Comparison of ENCODE assay signal across 9 cellular contexts in genomic region chr1:27348861-27349783, GRCh38. TPM values are rescaled to one million over a fixed set of nuclear protein-coding genes. Genes with fewer than 3 reads are reported as not detected.
DNase-seq lines count a peak whose midpoint lies in the region; ATAC-seq and TF ChIP-seq lines count a peak whose summit lies in the region.
"Had no signal": no experiment of that assay in that cellular context is flagged by ENCODE, and none has a peak within 500 bp of the region (broad histone marks: within the 10 kb centered on the region; RNA-seq: fewer than 3 reads in every experiment).

No MANE protein-coding gene starts in this region.

- H3K4me1 ChIP-seq in OCI-LY1 (ENCODE audit: insufficient read depth, low read length, severe bottlenecking) (peaks cover 7% of the 10 kb centered on the region), thymus (ENCODE audit: control insufficient read depth, insufficient read depth, low read length) (peaks cover 5% of the 10 kb centered on the region)

- H3K9ac ChIP-seq in OCI-LY1 (ENCODE audit: low read length): peak overlapping the region; percentile 64; the same call in 1 of the 2 replicates

- ATAC-seq in left lobe of liver: peak; percentile 69
- no peak for ATAC-seq in HG03521 (IDR thresholded peaks at IDR 0.05; ENCODE audit: unreplicated experiment)

- no peaks in the 10 kb centered on the region for H3K79me2 ChIP-seq in OCI-LY1 (ENCODE audit: insufficient read depth, low read length)

- no peak for TF ChIP-seq CTCF in OCI-LY1 (IDR thresholded peaks at IDR 0.05; ENCODE audit: low read length)

- DNase-seq in stimulated activated naive CD4-positive, alpha-beta T cell (lab: John Stamatoyannopoulos, UW): peak in 4 of 6 experiments; percentile 19 to 44 (median 26)
- no peak for DNase-seq in stimulated activated naive CD4-positive, alpha-beta T cell treated with Interleukin-2 at 50 U/mL for 16 hours (lab: John Stamatoyannopoulos, UW)
- peak; percentile 76 for DNase-seq in cerebellum (ENCODE audit: low spot score)
- DNase-seq in left lobe of liver (ENCODE audit: low spot score): no peak
- no peak for DNase-seq in MV-4-11 (lab: John Stamatoyannopoulos, UW)

- H3K9me3 ChIP-seq in OCI-LY1 (ENCODE audit: low read length): no peaks in the 10 kb centered on the region
- H3K9me3 ChIP-seq in thymus (ENCODE audit: control insufficient read depth): no peaks in the 10 kb centered on the region
- H3K9me3 ChIP-seq: adrenal gland had no signal

- H3F3A ChIP-seq in OCI-LY1 (ENCODE audit: insufficient read depth, low read length): no peaks in the 10 kb centered on the region

- peak overlapping the region; percentile 77 for H3K4me2 ChIP-seq in OCI-LY1 (ENCODE audit: low read length)

- no peaks in the 10 kb centered on the region for H3K9me2 ChIP-seq in OCI-LY1 (ENCODE audit: low read depth, low read length)

- no peaks in the 10 kb centered on the region for H4K20me1 ChIP-seq in OCI-LY1 (ENCODE audit: insufficient read depth, low read length)

- H3K27ac ChIP-seq in OCI-LY1 (ENCODE audit: low read depth, low read length, poor library complexity, severe bottlenecking) (no peak overlapping the region), thymus (ENCODE audit: low read depth) (no peak overlapping the region)
- H3K27ac ChIP-seq: adrenal gland had no signal

- WGBS in thymus: 59% methylated on average over 51 of the region's 51 CpGs

- H3K4me3 ChIP-seq in OCI-LY1 (ENCODE audit: low read depth, low read length, poor library complexity, severe bottlenecking) (peak overlapping the region; percentile 57), thymus (ENCODE audit: low read length) (peak overlapping the region; percentile 35)

- H3K36me3 ChIP-seq in OCI-LY1 (ENCODE audit: insufficient read depth, low read length): no peaks in the 10 kb centered on the region
- H3K36me3 ChIP-seq in thymus (ENCODE audit: control insufficient read depth, insufficient read depth): peaks cover 33% of the 10 kb centered on the region

- H2AFZ ChIP-seq in OCI-LY1 (ENCODE audit: low read length): 0 out of 2 replicates have a peak overlapping the region, but pooled peaks have one; percentile 12

- H3K27me3 ChIP-seq in OCI-LY1 (ENCODE audit: insufficient read depth, low read length): no peaks in the 10 kb centered on the region
- no peaks in the 10 kb centered on the region for H3K27me3 ChIP-seq in thymus (ENCODE audit: control insufficient read depth, insufficient read depth)

RNA-seq across cellular contexts. Expression of gene SYTL1, which starts 7.3 kb away (rescaled TPM):
- total RNA-seq in cerebellum: 0.36 TPM
- total RNA-seq in left lobe of liver: 0.81 TPM
- 167 TPM for polyA plus RNA-seq in thymus

RNA-seq across cellular contexts. Expression of gene MAP3K6, which starts 17.6 kb away (rescaled TPM):
- total RNA-seq in cerebellum (2.3 TPM), left lobe of liver (7.1 TPM)
- 45.0 TPM for polyA plus RNA-seq in thymus

RNA-seq across cellular contexts. Expression of gene FCN3, which starts 25.5 kb away (rescaled TPM):
- not detected for total RNA-seq in cerebellum
- total RNA-seq in left lobe of liver: 101 TPM
- polyA plus RNA-seq in thymus: 10.7 TPM

RNA-seq across cellular contexts. Expression of gene TMEM222, which starts 27.2 kb away (rescaled TPM):
- total RNA-seq in cerebellum: 13.5 TPM
- 19.9 TPM for total RNA-seq in left lobe of liver
- 35.5 TPM for polyA plus RNA-seq in thymus

RNA-seq across cellular contexts. Expression of gene CD164L2, which starts 34.0 kb away (rescaled TPM):
- not detected for total RNA-seq in cerebellum
- not detected for total RNA-seq in left lobe of liver
- 2.4 TPM for polyA plus RNA-seq in thymus

Comparison
In these comparisons a context has a peak if more than half of its experiments do, and no peak if none do; other contexts are left out.
1. DNase-seq: peak in stimulated activated naive CD4-positive, alpha-beta T cell (4 of 6) and cerebellum (single experiment); none in stimulated activated naive CD4-positive, alpha-beta T cell treated with Interleukin-2 at 50 U/mL for 16 hours (single experiment), left lobe of liver (single experiment) and MV-4-11 (single experiment).
2. RNA of gene FCN3, which starts 25.5 kb away (total RNA-seq): 101 TPM in left lobe of liver (single experiment); not detected in cerebellum (single experiment); every median in the first group is over 10 times any median in the second.